In the genomic region with DNA sequence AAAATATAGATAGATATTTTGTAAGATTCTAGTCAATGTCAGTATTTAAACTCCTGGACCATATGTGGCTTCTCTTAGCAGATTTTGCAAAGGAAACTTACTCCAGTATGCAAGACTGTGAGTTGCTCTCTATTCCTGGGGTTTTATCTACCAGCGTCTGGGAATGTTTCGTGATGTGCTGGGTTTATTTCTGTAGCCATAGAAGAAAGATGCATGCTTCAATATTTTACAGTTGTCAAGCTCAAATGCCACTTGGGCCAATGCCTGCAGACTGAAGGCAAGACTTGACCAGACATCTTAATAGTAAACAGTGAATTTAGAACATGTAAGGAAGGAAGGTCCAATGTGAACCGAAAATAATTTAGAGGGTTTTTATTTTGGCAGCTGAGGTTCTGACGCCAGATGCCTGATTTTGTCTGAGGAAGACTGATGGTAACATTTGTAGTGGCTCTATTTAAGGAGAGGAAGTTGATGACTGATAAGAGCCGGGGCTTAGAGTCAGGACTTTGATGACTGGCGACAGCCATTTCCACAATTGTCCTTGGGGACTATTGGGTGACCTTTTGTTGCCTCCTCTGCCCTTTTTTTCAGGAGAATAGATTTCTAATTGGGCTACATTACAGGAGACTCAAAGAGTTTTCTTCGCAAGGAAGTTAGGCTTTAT, we compare ENCODE assay signal across 1 cellular context.
TF ChIP-seq lines count a peak whose summit lies in the region.

No MANE protein-coding gene starts in this region.

TF ChIP-seq in SK-N-SH treated with all-trans-retinoic acid at 6 μM for 48 hours, 23 proteins besides CTCF, POLR2A, EP300 and RAD21:
- TF ChIP-seq PATZ1 (CRISPR knock-in tag; IDR thresholded peaks at IDR 0.05; ENCODE audit: borderline replicate concordance) (no peak), ISL1 (CRISPR knock-in tag; IDR thresholded peaks at IDR 0.05) (peak; percentile 77), ZFP3 (CRISPR knock-in tag; IDR thresholded peaks at IDR 0.05) (0 out of 2 replicates have a peak, but pooled peaks have one; percentile 27), TSHZ2 (CRISPR knock-in tag; IDR thresholded peaks at IDR 0.05) (peak; percentile 46; the same call in 1 of the 2 replicates), ZNF8 (CRISPR knock-in tag; IDR thresholded peaks at IDR 0.05) (0 out of 2 replicates have a peak, but pooled peaks have one; percentile 9)
TF ChIP-seq in SK-N-SH treated with all-trans-retinoic acid at 6 μM for 48 hours: peak in this region for 4.
